24 cellular contexts compared by ENCODE assay signal in the genomic region with DNA sequence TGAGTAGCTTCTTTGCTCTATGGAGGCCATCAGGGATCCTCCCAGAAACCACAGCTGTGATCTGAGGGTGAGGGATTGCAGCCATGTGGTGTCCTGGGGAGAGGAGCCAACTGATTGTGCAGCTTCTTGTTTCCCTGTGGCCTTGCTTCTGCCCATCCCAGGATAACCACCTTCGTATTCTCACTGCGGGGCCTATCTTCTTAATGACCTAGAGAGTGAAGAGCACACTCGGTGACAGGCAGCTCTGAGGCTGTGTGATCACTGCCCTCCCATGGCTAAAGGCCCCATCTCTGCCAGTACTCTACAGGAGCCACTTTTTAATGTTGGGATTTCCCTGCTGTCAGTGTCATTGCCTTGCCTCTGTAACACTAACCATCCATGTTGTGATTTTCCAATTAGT. TPM values are rescaled to one million over a fixed set of nuclear protein-coding genes. Genes with fewer than 3 reads are reported as not detected.
"Had no signal": no experiment of that assay in that cellular context is flagged by ENCODE, and none has a peak within 500 bp of the region (broad histone marks: within the 10 kb centered on the region; RNA-seq: fewer than 3 reads in every experiment).

No MANE protein-coding gene starts in this region.

- H3K36me3 Mint-ChIP-seq: activated naive CD4-positive, alpha-beta T cell treated with anti-CD3 and anti-CD28 coated beads, Interleukin-2, amount 10 ng/mL, durations not matched to agents 7 days and 5 days; activated naive CD8-positive, alpha-beta T cell treated with anti-CD3 and anti-CD28 coated beads for 36 hours had no signal

- H3K36me3 ChIP-seq: breast epithelium, SJSA1 had no signal

- DNase-seq: activated CD4-positive, alpha-beta T cell treated with anti-CD3 and anti-CD28 coated beads for 4 hours; activated CD8-positive, alpha-beta T cell treated with anti-CD3 and anti-CD28 coated beads for 36 hours; activated gamma-delta T cell treated with Interleukin-2 at 50 U/mL for 16 hours; activated naive CD4-positive, alpha-beta T cell treated with anti-CD3 and anti-CD28 coated beads, Interleukin-2, amount 10 ng/mL, durations not matched to agents 7 days and 5 days; activated naive CD8-positive, alpha-beta T cell treated with anti-CD3 and anti-CD28 coated beads for 36 hours; activated T-cell treated with anti-CD3 and anti-CD28 coated beads, Interleukin-2, amount 50 U/mL, for 24 hours; caudate nucleus; Kasumi-1; KBM-7; NCI-H1105 treated with DMSO at 0.1 percent for 48 hours; NCI-H1436 treated with DMSO at 0.1 percent for 48 hours; NCI-H187; NCI-H2081; NCI-H510A treated with DMSO at 0.1 percent for 48 hours; NCI-H69; NK-92 treated with Interleukin-12 subunit alpha and Interleukin-12 subunit beta, amount 100 ng/mL, for 24 hours; PC-3; SHP77 had no signal

- ATAC-seq: activated CD4-positive, CD25-positive, alpha-beta regulatory T cell treated with anti-CD3 and anti-CD28 coated beads, Interleukin-2, amount 50 U/mL, for 24 hours; PC-3 had no signal

- H3K27ac ChIP-seq: breast epithelium, SJSA1 had no signal

- H3K9me3 ChIP-seq: breast epithelium, SJSA1 had no signal

- H3K4me3 Mint-ChIP-seq: activated CD8-positive, alpha-beta T cell treated with anti-CD3 and anti-CD28 coated beads for 36 hours; activated naive CD4-positive, alpha-beta T cell treated with anti-CD3 and anti-CD28 coated beads, Interleukin-2, amount 10 ng/mL, durations not matched to agents 7 days and 5 days; activated naive CD8-positive, alpha-beta T cell treated with anti-CD3 and anti-CD28 coated beads for 36 hours; activated T-cell treated with anti-CD3 and anti-CD28 coated beads, Interleukin-2, amount 50 U/mL, for 24 hours; T-helper 1 cell treated with Interleukin-12 subunit alpha and Interleukin-12 subunit beta and Interleukin-4 antibody, amounts not matched to agents 30 μg/mL and 1 μg/mL, for 36 hours had no signal

- H3K9me3 Mint-ChIP-seq: activated CD8-positive, alpha-beta T cell treated with anti-CD3 and anti-CD28 coated beads for 36 hours; activated naive CD4-positive, alpha-beta T cell treated with anti-CD3 and anti-CD28 coated beads, Interleukin-2, amount 10 ng/mL, durations not matched to agents 7 days and 5 days; activated naive CD8-positive, alpha-beta T cell treated with anti-CD3 and anti-CD28 coated beads for 36 hours; activated T-cell treated with anti-CD3 and anti-CD28 coated beads, Interleukin-2, amount 50 U/mL, for 24 hours; T-helper 1 cell treated with Interleukin-12 subunit alpha and Interleukin-12 subunit beta and Interleukin-4 antibody, amounts not matched to agents 30 μg/mL and 1 μg/mL, for 36 hours had no signal

- H3K4me3 ChIP-seq: breast epithelium, SJSA1 had no signal

- FAIRE-seq: RCC 7860 had no signal

- H3K27ac Mint-ChIP-seq: activated CD8-positive, alpha-beta T cell treated with anti-CD3 and anti-CD28 coated beads for 36 hours; activated naive CD4-positive, alpha-beta T cell treated with anti-CD3 and anti-CD28 coated beads, Interleukin-2, amount 10 ng/mL, durations not matched to agents 7 days and 5 days; activated naive CD8-positive, alpha-beta T cell treated with anti-CD3 and anti-CD28 coated beads for 36 hours; activated T-cell treated with anti-CD3 and anti-CD28 coated beads, Interleukin-2, amount 50 U/mL, for 24 hours; T-helper 1 cell treated with Interleukin-12 subunit alpha and Interleukin-12 subunit beta and Interleukin-4 antibody, amounts not matched to agents 30 μg/mL and 1 μg/mL, for 36 hours had no signal

RNA-seq across cellular contexts. Expression of gene RAET1L, which starts 5.3 kb away (rescaled TPM):
- total RNA-seq: activated CD8-positive, alpha-beta T cell treated with anti-CD3 and anti-CD28 coated beads for 36 hours; activated naive CD8-positive, alpha-beta T cell treated with anti-CD3 and anti-CD28 coated beads for 36 hours; aorta; breast epithelium; SJSA1 had no signal
- polyA plus RNA-seq: aorta had no signal
